8 cellular contexts compared by ENCODE assay signal in the genomic region with DNA sequence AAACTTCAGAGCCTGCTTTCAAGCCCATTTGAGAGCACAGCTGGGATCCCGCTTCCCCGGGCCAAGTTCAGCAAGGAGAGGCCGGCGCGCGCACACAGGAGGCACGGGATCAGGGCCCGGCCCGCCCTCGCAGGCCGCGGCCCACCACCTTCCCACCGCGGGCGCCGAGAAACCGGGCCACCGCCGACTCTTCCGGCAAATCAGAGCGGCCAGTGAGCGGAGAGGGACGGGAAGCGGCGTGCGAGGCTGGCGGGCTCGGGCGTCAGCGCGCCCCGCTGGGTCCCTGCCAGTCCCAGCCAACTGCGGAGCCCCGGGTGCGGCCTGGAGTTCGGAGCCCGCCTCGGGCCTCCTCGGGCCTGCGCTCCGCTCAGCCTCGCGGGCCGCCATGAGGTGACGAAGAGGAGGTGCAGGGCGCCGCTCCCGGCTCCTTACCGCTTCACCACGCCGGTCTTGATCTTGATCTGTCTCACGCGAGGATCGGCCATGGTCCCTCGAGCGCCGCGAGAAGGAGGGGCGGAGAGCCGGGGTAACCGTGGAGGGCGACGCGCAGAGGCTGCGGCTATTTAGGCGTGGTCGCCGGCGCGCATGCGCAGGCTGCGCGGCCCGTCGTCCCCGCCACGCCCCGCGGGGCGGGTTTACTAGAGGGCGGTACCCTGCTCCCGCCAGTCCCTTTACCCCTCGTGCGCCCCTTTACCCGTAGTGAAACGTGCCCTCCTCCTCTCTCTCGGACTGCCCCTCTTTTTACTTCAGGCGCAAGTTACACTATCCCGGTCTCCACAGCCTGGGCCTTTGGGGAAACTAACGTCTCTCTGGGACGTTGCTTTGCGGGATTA. TPM values are rescaled to one million over a fixed set of nuclear protein-coding genes. Genes with fewer than 3 reads are reported as not detected.
DNase-seq lines count a peak whose midpoint lies in the region; ATAC-seq lines count a peak whose summit lies in the region.

A gene with protein sequence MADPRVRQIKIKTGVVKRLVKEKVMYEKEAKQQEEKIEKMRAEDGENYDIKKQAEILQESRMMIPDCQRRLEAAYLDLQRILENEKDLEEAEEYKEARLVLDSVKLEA (minus strand): TSS at position 567 of the 833 bp plus-strand sequence. CDS start 82 bp downstream, at position 485.

- H3K4me3 Mint-ChIP-seq in activated CD4-positive, alpha-beta T cell treated with anti-CD3 and anti-CD28 coated beads, Interleukin-2, amount 10 ng/mL, durations not matched to agents 7 days and 5 days, result peak within 1 kb of the TSS; percentile 83

- POLR2A ChIA-PET in activated CD4-positive, alpha-beta T cell treated with anti-CD3 and anti-CD28 coated beads, Interleukin-2, amount 10 ng/mL, durations not matched to agents 7 days and 5 days (lab: Charles Lee), result no interaction called here

- H3K4me1 Mint-ChIP-seq in activated CD4-positive, alpha-beta T cell treated with anti-CD3 and anti-CD28 coated beads, Interleukin-2, amount 10 ng/mL, durations not matched to agents 7 days and 5 days, result peaks cover 52% of the 10 kb centered on the region

- peaks cover 28% of the 10 kb centered on the region for H3K36me3 Mint-ChIP-seq in activated CD4-positive, alpha-beta T cell treated with anti-CD3 and anti-CD28 coated beads, Interleukin-2, amount 10 ng/mL, durations not matched to agents 7 days and 5 days (ENCODE audit: low read depth)

- no peaks in the 10 kb centered on the region for H3K9me3 Mint-ChIP-seq in activated CD4-positive, alpha-beta T cell treated with anti-CD3 and anti-CD28 coated beads, Interleukin-2, amount 10 ng/mL, durations not matched to agents 7 days and 5 days

- H3K27me3 Mint-ChIP-seq in activated CD4-positive, alpha-beta T cell treated with anti-CD3 and anti-CD28 coated beads, Interleukin-2, amount 10 ng/mL, durations not matched to agents 7 days and 5 days, result no peaks in the 10 kb centered on the region

- DNase-seq in CD1c-positive myeloid dendritic cell (ENCODE audit: extremely low spot score), result peak; percentile 96
- peak; percentile 67 for DNase-seq in NCI-H526 treated with DMSO at 0.1 percent for 48 hours (lab: John Stamatoyannopoulos, UW)
- DNase-seq in activated CD4-positive, alpha-beta T cell treated with anti-CD3 and anti-CD28 coated beads, Interleukin-2, amount 10 ng/mL, durations not matched to agents 7 days and 5 days, result peak; percentile 91
- DNase-seq in cortex of kidney (lab: John Stamatoyannopoulos, UW), result peak; percentile 13
- peak; percentile 93 for DNase-seq in left lobe of liver (ENCODE audit: low spot score)
- peak; percentile 87 for DNase-seq in stimulated activated CD4-positive, alpha-beta T cell treated with anti-CD3 and anti-CD28 coated beads, Interleukin-2, amount 100 ng/mL, for 4 hours (ENCODE audit: low read depth)

- H3K27ac Mint-ChIP-seq in activated CD4-positive, alpha-beta T cell treated with anti-CD3 and anti-CD28 coated beads, Interleukin-2, amount 10 ng/mL, durations not matched to agents 7 days and 5 days, result peak within 1 kb of the TSS; percentile 96

- CTCF ChIA-PET in activated CD4-positive, alpha-beta T cell treated with anti-CD3 and anti-CD28 coated beads, Interleukin-2, amount 10 ng/mL, durations not matched to agents 7 days and 5 days (lab: Charles Lee), result no interaction called here

- peak; percentile 83 for ATAC-seq in GM19351 (IDR thresholded peaks at IDR 0.05; ENCODE audit: unreplicated experiment)
- peak; percentile 93 for ATAC-seq in HG03520 (IDR thresholded peaks at IDR 0.05; ENCODE audit: unreplicated experiment)
- ATAC-seq in left lobe of liver, result peak; percentile 95

RNA-seq across cellular contexts. Expression of the gene that starts here (rescaled TPM):
- total RNA-seq in activated CD4-positive, alpha-beta T cell treated with anti-CD3 and anti-CD28 coated beads, Interleukin-2, amount 10 ng/mL, durations not matched to agents 7 days and 5 days, result 100 to 1,000 TPM; 163 to 167 TPM
- total RNA-seq in left lobe of liver, result 102 TPM

Comparison
In these comparisons a context has a peak if more than half of its experiments do, and no peak if none do; other contexts are left out.
1. Peak in every context shown above with its lines: DNase-seq and ATAC-seq.
2. DNase-seq: peak in every context shown above with its lines; median percentile 96 in CD1c-positive myeloid dendritic cell; 93 in left lobe of liver; 91 in activated CD4-positive, alpha-beta T cell treated with anti-CD3 and anti-CD28 coated beads, Interleukin-2, amount 10 ng/mL, durations not matched to agents 7 days and 5 days; 87 in stimulated activated CD4-positive, alpha-beta T cell treated with anti-CD3 and anti-CD28 coated beads, Interleukin-2, amount 100 ng/mL, for 4 hours; 67 in NCI-H526 treated with DMSO at 0.1 percent for 48 hours; 13 in cortex of kidney.